In genomic region chr5:172697123-172698121, GRCh38 we compare ENCODE assay signal across 8 cellular contexts. TPM values are rescaled to one million over a fixed set of nuclear protein-coding genes. Genes with fewer than 3 reads are reported as not detected.
DNase-seq lines count a peak whose midpoint lies in the region; ATAC-seq and TF ChIP-seq lines count a peak whose summit lies in the region.

No MANE protein-coding gene starts in this region.

- DNase-seq in AG04449 (ENCODE audit: low read depth, low spot score) (no peak), NCI-H460 (ENCODE audit: extremely low read depth, low read depth) (peak; percentile 84), choroid plexus epithelial cell (ENCODE audit: low read depth) (peak; percentile 89)
- DNase-seq in activated CD4-positive, alpha-beta T cell treated with anti-CD3 and anti-CD28 coated beads for 24 hours (ENCODE audit: low read depth in 2 of 2): peak; percentile 67 to 79
- peak; percentile 67 to 77 (median 72) for DNase-seq in stimulated activated CD4-positive, alpha-beta T cell treated with anti-CD3 and anti-CD28 coated beads, Interleukin-1b, Interleukin-23, amount 100 ng/mL, for 24 hours (ENCODE audit: low read depth in 4 of 4, low spot score in 1 of 4)

- H3K27ac ChIP-seq in layer of hippocampus (ENCODE audit: low read depth, low read length): peak overlapping the region; percentile 63

- POLR2A ChIA-PET in AG04449 (lab: Yijun Ruan, JAX): interaction anchor here (0.8 kb wide), 1 partner anchor 218 kb away, joined by 3 read pairs; no protein-coding TSS in a partner anchor

- H3K27me3 ChIP-seq in layer of hippocampus (ENCODE audit: control insufficient read depth, insufficient read depth, low read length): no peaks in the 10 kb centered on the region

- TF ChIP-seq CTCF in AG04449 (IDR thresholded peaks at IDR 0.05; ENCODE audit: insufficient read depth, low read length, missing control alignments) (peak; percentile 82), choroid plexus epithelial cell (conservative IDR thresholded peaks at IDR 0.05; ENCODE audit: low read depth, low read length) (peak; percentile 93)

- H3K4me3 ChIP-seq in AG04449 (ENCODE audit: low read depth, low read length): peak overlapping the region; percentile 68
- peak overlapping the region; percentile 77 for H3K4me3 ChIP-seq in choroid plexus epithelial cell (ENCODE audit: low read depth, low read length)

- ATAC-seq in GM18868 (IDR thresholded peaks at IDR 0.05; ENCODE audit: unreplicated experiment) (peak; percentile 93), HG03175 (IDR thresholded peaks at IDR 0.05; ENCODE audit: unreplicated experiment) (peak; percentile 86)

- CTCF ChIA-PET in AG04449 (lab: Yijun Ruan, JAX): interaction anchor here (0.6 to 12.2 kb wide), 39 partner anchors 10 to 595 kb away, joined by 3 to 412 read pairs (median 4); no protein-coding TSS in a partner anchor

RNA-seq across cellular contexts. Expression of gene NEURL1B, which starts 56.4 kb away (rescaled TPM):
- 2.3 and 2.4 TPM in 2 replicates for total RNA-seq in NCI-H460 (2014; rRNA removed; shearing (Covaris generic))
- 2.0 and 2.4 TPM in 2 replicates for polyA plus RNA-seq in NCI-H460 (2014; cell fraction: nucleus; rRNA removed)
